ENCODE assay signal across 8 cellular contexts in genomic region chr16:85689285-85689949, GRCh38. TPM values are rescaled to one million over a fixed set of nuclear protein-coding genes. Genes with fewer than 3 reads are reported as not detected.
DNase-seq lines count a peak whose midpoint lies in the region; ATAC-seq and TF ChIP-seq lines count a peak whose summit lies in the region.

No MANE protein-coding gene starts in this region.

- no peak overlapping the region for H3K4ac ChIP-seq in neuronal stem cell (ENCODE audit: low read length)

- H3K9me3 Mint-ChIP-seq in Caco-2 (ENCODE audit: unreplicated experiment): no peaks in the 10 kb centered on the region

- H3K4me1 ChIP-seq in Caco-2: peaks cover 32% of the 10 kb centered on the region
- H3K4me1 ChIP-seq in colonic mucosa: no peaks in the 10 kb centered on the region
- H3K4me1 ChIP-seq in neuronal stem cell (ENCODE audit: control insufficient read depth in 2 of 2, insufficient read depth in 1 of 2, low read depth in 1 of 2, low read length in 2 of 2): peaks cover 0 to 18% of the 10 kb centered on the region in 2 donors

- H2AK5ac ChIP-seq in neuronal stem cell (ENCODE audit: low read depth, low read length): peak overlapping the region; percentile 13

- peaks cover 3% of the 10 kb centered on the region; the same call in 1 of the 2 replicates for H3K36me3 ChIP-seq in Caco-2 (ENCODE audit: control insufficient read depth, insufficient read depth, low read length)
- no peaks in the 10 kb centered on the region for H3K36me3 ChIP-seq in colonic mucosa
- peaks cover 3 to 30% of the 10 kb centered on the region in 2 donors for H3K36me3 ChIP-seq in neuronal stem cell (replicated peaks in 1 of 2; ENCODE audit: control insufficient read depth in 2 of 2, insufficient read depth in 2 of 2, low read length in 2 of 2)

- H2BK5ac ChIP-seq in neuronal stem cell (ENCODE audit: low read length): no peak overlapping the region

- no peak overlapping the region for H2BK15ac ChIP-seq in neuronal stem cell (ENCODE audit: low read length)

- H3K79me1 ChIP-seq in neuronal stem cell (ENCODE audit: low read depth, low read length): peaks cover 7% of the 10 kb centered on the region

- intact Hi-C loops in Caco-2 (cut with micrococcal nuclease; ENCODE audit: unreplicated experiment): loop anchor here (1.0 to 5.0 kb wide), 2 partner anchors 14 to 208 kb away; partner anchors contain the start of gene IRF8
- intact Hi-C loops in colonic mucosa (cut with DNase I): no loop called here

- no peak overlapping the region for H3K23ac ChIP-seq in neuronal stem cell (ENCODE audit: low read depth, low read length, poor library complexity)

- H3K9me3 ChIP-seq in Caco-2: no peaks in the 10 kb centered on the region
- H3K9me3 ChIP-seq in colonic mucosa: no peaks in the 10 kb centered on the region
- peaks cover 0 to 4% of the 10 kb centered on the region in 2 donors for H3K9me3 ChIP-seq in neuronal stem cell (replicated peaks in 1 of 2; ENCODE audit: control insufficient read depth in 2 of 2, insufficient read depth in 1 of 2, low read depth in 1 of 2, low read length in 2 of 2)

- peaks cover 15% of the 10 kb centered on the region for H3K4me1 Mint-ChIP-seq in Caco-2 (ENCODE audit: low read depth, unreplicated experiment)

- BruUV-seq in Caco-2 (replicated peaks; lab: Mats Ljungman, UMichigan): no TSS peak

- H3K27ac Mint-ChIP-seq in Caco-2 (ENCODE audit: unreplicated experiment): no peak overlapping the region

- H3K27ac ChIP-seq in colonic mucosa: no peak overlapping the region
- no peak overlapping the region for H3K27ac ChIP-seq in neuronal stem cell (replicated peaks; ENCODE audit: low read length)

- CTCF ChIA-PET in Caco-2 (lab: Charles Lee): interaction anchor here (0.5 to 2.7 kb wide), 14 partner anchors 14 to 154 kb away, joined by 3 to 16 read pairs (median 4); partner anchors contain the start of gene GSE1

- peak overlapping the region in 1 of 2 donors; percentile 12 for H3K9ac ChIP-seq in colonic mucosa (ENCODE audit: low read depth in 2 of 2, low read length in 2 of 2)
- H3K9ac ChIP-seq in neuronal stem cell (ENCODE audit: low read depth, low read length, poor library complexity): no peak overlapping the region

- peak overlapping the region; percentile 86 for H2AFZ ChIP-seq in neuronal stem cell (ENCODE audit: low read length)

- peak; percentile 78 to 80 for DNase-seq in Caco-2
- DNase-seq in M059J (ENCODE audit: low read depth): peak; percentile 7
- no peak for DNase-seq in colonic mucosa
- DNase-seq in neuronal stem cell (ENCODE audit: low spot score): no peak
- no peak for DNase-seq in omental fat pad (ENCODE audit: low spot score)
- no peak for DNase-seq in ureter (ENCODE audit: low spot score)
- DNase-seq in NCI-H524 treated with DMSO at 0.1 percent for 48 hours (lab: John Stamatoyannopoulos, UW): no peak

- H3K18ac ChIP-seq in neuronal stem cell (ENCODE audit: low read length): no peak overlapping the region

- no peak for ATAC-seq in GM21786 (IDR thresholded peaks at IDR 0.05; ENCODE audit: unreplicated experiment)
- no peak for ATAC-seq in omental fat pad (ENCODE audit: low FRiP score)

- H2BK120ac ChIP-seq in neuronal stem cell (ENCODE audit: low read depth, low read length): no peak overlapping the region

- TF ChIP-seq CTCF in Caco-2 (IDR thresholded peaks at IDR 0.05; ENCODE audit: insufficient read depth in 1 of 2, low read depth in 1 of 2, low read length in 1 of 2, severe bottlenecking in 1 of 2, unreplicated experiment in 1 of 2): peak; percentile 12 to 45
- no peak for TF ChIP-seq CTCF in colonic mucosa (IDR thresholded peaks at IDR 0.05)
- no peak for TF ChIP-seq CTCF in omental fat pad (IDR thresholded peaks at IDR 0.05)

- H3K4me3 ChIP-seq in Caco-2 (ENCODE audit: low read depth, low read length) (peak overlapping the region; percentile 58), colonic mucosa (peak overlapping the region; percentile 65), neuronal stem cell (ENCODE audit: low read length in 2 of 2) (peak overlapping the region in 1 of 2 donors; percentile 29)

- H3K36me3 Mint-ChIP-seq in Caco-2 (ENCODE audit: insufficient read depth, unreplicated experiment): peaks cover 36% of the 10 kb centered on the region

- H3K4me3 Mint-ChIP-seq in Caco-2 (ENCODE audit: unreplicated experiment): peak overlapping the region; percentile 79

- WGBS in neuronal stem cell (ENCODE audit: extremely low coverage in 2 of 2, insufficient read length in 2 of 2, insufficient replicate concordance in 1 of 2), 2 donors: no CpG with 5 or more reads among the region's 27 CpGs

- H2BK12ac ChIP-seq in neuronal stem cell (ENCODE audit: low read length): no peak overlapping the region

- H4K91ac ChIP-seq in neuronal stem cell (ENCODE audit: low read depth, low read length, poor library complexity): no peak overlapping the region

- H4K8ac ChIP-seq in neuronal stem cell (ENCODE audit: low read depth, low read length): no peak overlapping the region

- H3K27me3 Mint-ChIP-seq in Caco-2 (ENCODE audit: insufficient read depth, unreplicated experiment): no peaks in the 10 kb centered on the region

- H3K14ac ChIP-seq in neuronal stem cell (ENCODE audit: low read length): no peak overlapping the region

- POLR2A ChIA-PET in Caco-2 (lab: Charles Lee): interaction anchor here (0.5 to 1.1 kb wide), 4 partner anchors 76 to 138 kb away, joined by 3 to 7 read pairs (median 4); partner anchors contain the start of gene GSE1

- H3K4me2 ChIP-seq in neuronal stem cell (ENCODE audit: insufficient read depth, low read length, poor library complexity, severe bottlenecking): peak overlapping the region; percentile 41

- H3K27me3 ChIP-seq in Caco-2 (replicated peaks; ENCODE audit: control insufficient read depth, insufficient read depth, low read length) (no peaks in the 10 kb centered on the region), colonic mucosa (no peaks in the 10 kb centered on the region), neuronal stem cell (ENCODE audit: control insufficient read depth in 3 of 3, insufficient read depth in 3 of 3, low read depth in 1 of 3, low read length in 3 of 3) (peaks cover 0 to 4% (median 0%) of the 10 kb centered on the region in 3 experiments)

RNA-seq across cellular contexts. Expression of gene GINS2, which starts 0.7 kb away (rescaled TPM):
- total RNA-seq in Caco-2 (2022): 52.5 and 62.9 TPM in 2 replicates
- total RNA-seq in M059J (2014; rRNA removed; shearing (Covaris generic)): 27.0 and 32.5 TPM in 2 replicates
- total RNA-seq in colonic mucosa: 10 to 100 TPM in 1 of 2 donors, 1 to 10 TPM in 1; 6.1 to 39.9 TPM
- 32.2 TPM for polyA plus RNA-seq in neuronal stem cell (2013, experiment 1 of 2)
- 33.2 TPM for polyA plus RNA-seq in neuronal stem cell (2013, experiment 2 of 2)
- under 1 TPM in 2 of 4 donors, not detected in 2; 0.25 to 0.72 TPM for total RNA-seq in omental fat pad
- 2.6 TPM for total RNA-seq in ureter

Comparison
In these comparisons a context has a peak if more than half of its experiments do, and no peak if none do; other contexts are left out.
1. DNase-seq: peak in Caco-2 (2 of 2) and M059J (single experiment); none in colonic mucosa (single experiment), neuronal stem cell (single experiment), omental fat pad (single experiment), ureter (single experiment) and NCI-H524 treated with DMSO at 0.1 percent for 48 hours (single experiment).
2. CTCF ChIP-seq: peak in Caco-2 (2 of 2); none in colonic mucosa (single experiment) and omental fat pad (0 of 3).